ENCODE assay signal across 12 cellular contexts in genomic region chr19:46898731-46899130, GRCh38. TPM values are rescaled to one million over a fixed set of nuclear protein-coding genes. Genes with fewer than 3 reads are reported as not detected.
DNase-seq lines count a peak whose midpoint lies in the region; ATAC-seq and TF ChIP-seq lines count a peak whose summit lies in the region.
"Had no signal": no experiment of that assay in that cellular context is flagged by ENCODE, and none has a peak within 500 bp of the region (broad histone marks: within the 10 kb centered on the region; RNA-seq: fewer than 3 reads in every experiment).

No MANE protein-coding gene starts in this region.

- ATAC-seq in right cardiac atrium: peak; percentile 74 to 75
- ATAC-seq in sciatic nerve: peak; percentile 76
- ATAC-seq in HG02610 (IDR thresholded peaks at IDR 0.05; ENCODE audit: unreplicated experiment): no peak
- no peak for ATAC-seq in HG03108 (IDR thresholded peaks at IDR 0.05; ENCODE audit: unreplicated experiment)
- no peak for ATAC-seq in HG03521 (IDR thresholded peaks at IDR 0.05; ENCODE audit: unreplicated experiment)
- ATAC-seq: activated CD8-positive, alpha-beta memory T cell treated with anti-CD3 and anti-CD28 coated beads, Interleukin-2, amount 10 ng/mL, durations not matched to agents 7 days and 5 days; body of pancreas had no signal

- H3K27me3 ChIP-seq in brain microvascular endothelial cell (replicated peaks) (no peaks in the 10 kb centered on the region), right cardiac atrium (ENCODE audit: control insufficient read depth, insufficient read depth) (no peaks in the 10 kb centered on the region)
- H3K27me3 ChIP-seq: body of pancreas, upper lobe of left lung had no signal

- H3K27ac ChIP-seq in brain microvascular endothelial cell (peak overlapping the region; percentile 6), right cardiac atrium (ENCODE audit: low read length) (no peak overlapping the region)
- H3K27ac ChIP-seq: body of pancreas, upper lobe of left lung had no signal

- no peaks in the 10 kb centered on the region for H3K9me3 ChIP-seq in right cardiac atrium (ENCODE audit: control insufficient read depth, low read length)
- H3K9me3 ChIP-seq: body of pancreas, upper lobe of left lung had no signal

- H3K36me3 ChIP-seq in brain microvascular endothelial cell (replicated peaks): no peaks in the 10 kb centered on the region
- H3K36me3 ChIP-seq: upper lobe of left lung had no signal

- H3K27ac Mint-ChIP-seq in activated T-cell treated with anti-CD3 and anti-CD28 coated beads, Interleukin-2, amount 50 U/mL, for 24 hours: no peak overlapping the region
- H3K27ac Mint-ChIP-seq: activated CD8-positive, alpha-beta memory T cell treated with anti-CD3 and anti-CD28 coated beads, Interleukin-2, amount 10 ng/mL, durations not matched to agents 7 days and 5 days had no signal

- no peak for TF ChIP-seq CTCF in brain microvascular endothelial cell (IDR thresholded peaks at IDR 0.05; ENCODE audit: low read depth, low read length, missing control alignments)

- in situ Hi-C loops in brain microvascular endothelial cell (cut with HindIII; ENCODE audit: low pct_ligation_motif_present, low sequenced_read_pairs): no loop called here

- 36% methylated on average over 5 of the region's 5 CpGs for WGBS in right cardiac atrium

- H3K36me3 Mint-ChIP-seq in activated T-cell treated with anti-CD3 and anti-CD28 coated beads, Interleukin-2, amount 50 U/mL, for 24 hours (ENCODE audit: low read depth): no peaks in the 10 kb centered on the region

- intact Hi-C loops in right cardiac atrium (cut with DNase I) (no loop called here), sciatic nerve (cut with DNase I) (no loop called here)

- peaks cover 12% of the 10 kb centered on the region for H3K4me1 ChIP-seq in right cardiac atrium (ENCODE audit: control insufficient read depth, insufficient read depth, low read length)

- peaks cover 52% of the 10 kb centered on the region for H3K4me1 Mint-ChIP-seq in activated T-cell treated with anti-CD3 and anti-CD28 coated beads, Interleukin-2, amount 50 U/mL, for 24 hours (ENCODE audit: low read depth)

- no peaks in the 10 kb centered on the region for H3K9me3 Mint-ChIP-seq in activated T-cell treated with anti-CD3 and anti-CD28 coated beads, Interleukin-2, amount 50 U/mL, for 24 hours

- peak; percentile 3 for DNase-seq in GOT3 (lab: John Stamatoyannopoulos, UW)
- peak; percentile 67 for DNase-seq in brain microvascular endothelial cell
- no peak for DNase-seq in right cardiac atrium
- peak; percentile 13 for DNase-seq in sciatic nerve (ENCODE audit: low spot score)
- no peak for DNase-seq in activated T-cell treated with anti-CD3 and anti-CD28 coated beads, Interleukin-2, amount 50 U/mL, for 24 hours
- DNase-seq: activated CD8-positive, alpha-beta memory T cell treated with anti-CD3 and anti-CD28 coated beads, Interleukin-2, amount 10 ng/mL, durations not matched to agents 7 days and 5 days; NCI-H69; upper lobe of left lung had no signal

- H3K4me3 Mint-ChIP-seq in activated T-cell treated with anti-CD3 and anti-CD28 coated beads, Interleukin-2, amount 50 U/mL, for 24 hours: no peak overlapping the region
- H3K4me3 Mint-ChIP-seq: activated CD8-positive, alpha-beta memory T cell treated with anti-CD3 and anti-CD28 coated beads, Interleukin-2, amount 10 ng/mL, durations not matched to agents 7 days and 5 days had no signal

- no peaks in the 10 kb centered on the region for H3K27me3 Mint-ChIP-seq in activated T-cell treated with anti-CD3 and anti-CD28 coated beads, Interleukin-2, amount 50 U/mL, for 24 hours
- H3K27me3 Mint-ChIP-seq: activated CD8-positive, alpha-beta memory T cell treated with anti-CD3 and anti-CD28 coated beads, Interleukin-2, amount 10 ng/mL, durations not matched to agents 7 days and 5 days had no signal

- H3K4me3 ChIP-seq in brain microvascular endothelial cell (ENCODE audit: low read depth, low read length): no peak overlapping the region
- H3K4me3 ChIP-seq in right cardiac atrium (ENCODE audit: low read length): no peak overlapping the region
- H3K4me3 ChIP-seq: body of pancreas, upper lobe of left lung had no signal

RNA-seq across cellular contexts. Expression of gene ARHGAP35, which starts 37.9 kb away (rescaled TPM):
- total RNA-seq in right cardiac atrium (10 to 100 TPM; 71.5 to 85.6 (median 77.1) TPM), sciatic nerve (67.0 TPM)
- polyA plus RNA-seq in right cardiac atrium: 46.6 TPM

RNA-seq across cellular contexts. Expression of gene AP2S1, which starts 48.1 kb away (rescaled TPM):
- 100 to 1,000 TPM in 1 of 4 donors, 10 to 100 TPM in 3; 83.0 to 102 (median 93.9) TPM for total RNA-seq in right cardiac atrium
- 90.5 TPM for polyA plus RNA-seq in right cardiac atrium
- 59.7 TPM for total RNA-seq in sciatic nerve

Comparison
In these comparisons a context has a peak if more than half of its experiments do, and no peak if none do; other contexts are left out.
1. DNase-seq: peak in GOT3 (single experiment), brain microvascular endothelial cell (single experiment) and sciatic nerve (single experiment); none in right cardiac atrium (0 of 3) and activated T-cell treated with anti-CD3 and anti-CD28 coated beads, Interleukin-2, amount 50 U/mL, for 24 hours (single experiment).
2. ATAC-seq: peak in right cardiac atrium (2 of 2) and sciatic nerve (single experiment); none in HG02610 (single experiment), HG03108 (single experiment) and HG03521 (single experiment).